Comparison of ENCODE assay signal across 14 cellular contexts in the genomic region with DNA sequence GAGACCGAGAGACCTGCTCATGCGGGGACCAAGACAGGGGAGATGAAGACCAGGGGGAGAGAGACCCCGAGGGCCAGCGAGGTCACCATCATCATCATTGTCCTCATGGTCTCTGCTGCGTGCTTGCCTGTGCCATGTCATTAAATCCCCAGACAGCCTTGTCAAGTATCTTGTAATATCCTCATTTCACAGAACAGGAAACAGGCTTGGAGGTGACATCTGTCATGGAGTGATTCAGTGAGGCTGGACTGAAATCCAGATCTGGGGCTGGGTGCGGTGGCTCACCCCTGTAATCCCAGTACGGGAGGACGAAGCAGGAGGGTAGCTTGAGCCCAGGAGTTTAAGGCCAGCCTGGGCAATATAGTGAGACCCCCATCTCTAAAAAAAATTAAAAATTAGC. TPM values are rescaled to one million over a fixed set of nuclear protein-coding genes. Genes with fewer than 3 reads are reported as not detected.
DNase-seq lines count a peak whose midpoint lies in the region; ATAC-seq, FAIRE-seq and TF ChIP-seq lines count a peak whose summit lies in the region.
"Had no signal": no experiment of that assay in that cellular context is flagged by ENCODE, and none has a peak within 500 bp of the region (broad histone marks: within the 10 kb centered on the region; RNA-seq: fewer than 3 reads in every experiment).

No MANE protein-coding gene starts in this region.

- H4K5ac ChIP-seq in H1 (ENCODE audit: insufficient read length, low read depth, low read length): no peak overlapping the region

- H3K79me1 ChIP-seq in H1 (ENCODE audit: low read depth, low read length): no peaks in the 10 kb centered on the region

- DNase-seq in NCI-H524 treated with DMSO at 0.1 percent for 48 hours (lab: John Stamatoyannopoulos, UW): peak; percentile 18
- no peak for DNase-seq in H1 (ENCODE audit: low read depth in 1 of 2, low spot score in 2 of 2)
- DNase-seq: EL, GOT3, mesendoderm, NCI-H2171, pancreas, thyroid gland had no signal

- H3K79me2 ChIP-seq in H1 (ENCODE audit: control insufficient read depth in 1 of 2, insufficient read depth in 2 of 2, low read length in 2 of 2): no peaks in the 10 kb centered on the region

- TF ChIP-seq RAD21 in H1 (IDR thresholded peaks at IDR 0.05 in 1 of 2, conservative IDR thresholded peaks at IDR 0.05 in 1 of 2; ENCODE audit: low read depth in 2 of 2, low read length in 2 of 2): no peak

- no peak overlapping the region; the same call in 1 of the 2 replicates for H2BK5ac ChIP-seq in H1 (ENCODE audit: low read depth, low read length)

- no peak overlapping the region for H3K4me2 ChIP-seq in H1 (ENCODE audit: insufficient read depth in 1 of 2, low read depth in 2 of 2, low read length in 2 of 2)

- H2BK15ac ChIP-seq in H1 (ENCODE audit: low read length): no peak overlapping the region

- no peak overlapping the region for H4K91ac ChIP-seq in H1 (replicated peaks; ENCODE audit: insufficient read length, low read length)

- no peak overlapping the region for H4K8ac ChIP-seq in H1 (ENCODE audit: extremely low read depth, insufficient read depth, low read length)

- no peak overlapping the region for H3K4me3 ChIP-seq in H1 (ENCODE audit: extremely low read depth in 1 of 4, insufficient read depth in 2 of 4, low read depth in 3 of 4, low read length in 4 of 4)
- H3K4me3 ChIP-seq: pancreas, thyroid gland had no signal

- H2BK12ac ChIP-seq in H1 (ENCODE audit: low read depth, low read length): no peak overlapping the region

- no peaks in the 10 kb centered on the region for H4K20me1 ChIP-seq in H1 (replicated peaks in 1 of 2; ENCODE audit: control insufficient read depth in 1 of 2, insufficient read depth in 2 of 2, low read length in 2 of 2)

- no peak overlapping the region for H2BK120ac ChIP-seq in H1 (replicated peaks; ENCODE audit: low read depth, low read length)

- POLR2A ChIA-PET in H1 (lab: Charles Lee; ENCODE audit: partially characterized antibody): interaction anchor here (1.5 kb wide), 1 partner anchor 17 kb away, joined by 3 read pairs; no protein-coding TSS in a partner anchor

- no peak for FAIRE-seq in H1 (lab: Jason Lieb, UNC)

- H3K27me3 ChIP-seq in H1 (replicated peaks in 1 of 4; ENCODE audit: control insufficient read depth in 3 of 4, extremely low read depth in 1 of 4, insufficient read depth in 3 of 4, low read length in 3 of 4): no peaks in the 10 kb centered on the region
- H3K27me3 ChIP-seq: pancreas, thyroid gland had no signal

- no peak for TF ChIP-seq POLR2A in H1 (IDR thresholded peaks at IDR 0.05; ENCODE audit: control extremely low read depth in 1 of 2, low read depth in 2 of 2, low read length in 2 of 2)

- no peak overlapping the region for H3K9ac ChIP-seq in H1 (replicated peaks in 1 of 4; ENCODE audit: extremely low read depth in 1 of 4, low read depth in 3 of 4, low read length in 3 of 4)

- no peak overlapping the region for H2BK20ac ChIP-seq in H1 (ENCODE audit: low read length)

- no peak overlapping the region for H2AK5ac ChIP-seq in H1 (ENCODE audit: low read depth, low read length)

- CTCF ChIA-PET in H1 (lab: Charles Lee; ENCODE audit: partially characterized antibody): interaction anchor here (0.6 to 1.2 kb wide), 2 partner anchors 13 to 34 kb away, joined by 3 read pairs; a partner anchor contains a TSS

- no peak overlapping the region for H3K18ac ChIP-seq in H1 (ENCODE audit: extremely low read depth, low read length)

- no peak overlapping the region for H3K23ac ChIP-seq in H1 (ENCODE audit: insufficient read length)

- no peak for TF ChIP-seq EP300 in H1 (IDR thresholded peaks at IDR 0.05; ENCODE audit: borderline replicate concordance in 1 of 2, low read depth in 2 of 2, low read length in 2 of 2)

- ATAC-seq in HG02610 (IDR thresholded peaks at IDR 0.05; ENCODE audit: unreplicated experiment) (no peak), HG03432 (IDR thresholded peaks at IDR 0.05; ENCODE audit: unreplicated experiment) (no peak), GM19035 (IDR thresholded peaks at IDR 0.05; ENCODE audit: unreplicated experiment) (no peak)
- ATAC-seq: pancreas had no signal

- no peak for TF ChIP-seq CTCF in H1 (IDR thresholded peaks at IDR 0.05; ENCODE audit: control extremely low read depth in 1 of 3, insufficient read depth in 1 of 3, low read depth in 1 of 3, low read length in 3 of 3)

- no peaks in the 10 kb centered on the region for H3K36me3 ChIP-seq in KOPT-K1 (ENCODE audit: insufficient read depth, low read length)
- H3K36me3 ChIP-seq in H1 (ENCODE audit: control insufficient read depth in 2 of 4, insufficient read depth in 4 of 4, low read length in 3 of 4): no peaks in the 10 kb centered on the region
- H3K36me3 ChIP-seq: pancreas, thyroid gland had no signal

- H3K23me2 ChIP-seq in H1 (ENCODE audit: low read depth, low read length): no peaks in the 10 kb centered on the region

- H3K14ac ChIP-seq in H1 (ENCODE audit: insufficient read length): no peak overlapping the region

- H3K56ac ChIP-seq in H1 (replicated peaks; ENCODE audit: insufficient read length, low read depth, low read length): no peak overlapping the region

- peak overlapping the region; percentile 92 for H2AFZ ChIP-seq in H1 (ENCODE audit: low read length)

- WGBS in H1 (ENCODE audit: extremely low coverage in 1 of 2, insufficient coverage in 1 of 2, insufficient read length in 1 of 2, insufficient replicate concordance in 2 of 2, low coverage in 1 of 2, low lambda C conversion rate in 2 of 2, missing lambda C conversion rate in 1 of 2), 2 experiments: 91% methylated on average over 8 of the region's 8 CpGs; no CpG with 5 or more reads in 1 of the 2 experiments

- H3K9me3 ChIP-seq in KOPT-K1 (ENCODE audit: insufficient read depth, low read length, poor library complexity, severe bottlenecking) (no peaks in the 10 kb centered on the region), H1 (ENCODE audit: insufficient read depth in 2 of 2, low read depth in 1 of 2, low read length in 1 of 2) (no peaks in the 10 kb centered on the region)
- H3K9me3 ChIP-seq: pancreas, thyroid gland had no signal

- H3K4ac ChIP-seq in H1 (replicated peaks; ENCODE audit: insufficient read length, low read depth, low read length): no peak overlapping the region

- no peaks in the 10 kb centered on the region; a peak in 2 of 7 replicates for H3K4me1 ChIP-seq in H1 (replicated peaks in 1 of 4; ENCODE audit: control insufficient read depth in 3 of 4, insufficient read depth in 4 of 4, low read length in 3 of 4)
- H3K4me1 ChIP-seq: pancreas, thyroid gland had no signal

- H3K27ac ChIP-seq in KOPT-K1 (ENCODE audit: low read depth, low read length, poor library complexity, severe bottlenecking) (peak overlapping the region; percentile 27), H1 (ENCODE audit: low read depth, low read length) (no peak overlapping the region)
- H3K27ac ChIP-seq: HL-60, pancreas, thyroid gland had no signal

RNA-seq across cellular contexts. Expression of a gene that starts 5.9 kb away (rescaled TPM):
- not detected in 2 replicates for total RNA-seq in H1 (2021; fragmentation: NEBNext Ultra II Directional; extraction: Animal tissue kit (Norgen Biotek cat#: 25700))
- polyA plus RNA-seq in H1 (2011; rRNA removed): 0.20 and 0.24 TPM in 2 replicates
- 0.09 TPM for polyA plus RNA-seq in H1 (2011; cell fraction: cytosol; rRNA removed)
- polyA plus RNA-seq in H1 (2011; cell fraction: nucleus; rRNA removed): 0.56 TPM
- 0.13 to 0.17 TPM in 2 of 4 replicates, not detected in the others for polyA plus RNA-seq in H1 (2012, experiment 1 of 2)
- not detected for polyA plus RNA-seq in H1 (2012, experiment 2 of 2)
- 0.10 TPM for polyA plus RNA-seq in H1 (2013, experiment 1 of 2)
- polyA plus RNA-seq in H1 (2013, experiment 2 of 2): 0.06 TPM
- not detected in 2 replicates for polyA minus RNA-seq in H1 (2011; rRNA and poly(A)+ RNA removed)
- polyA minus RNA-seq in H1 (2011; cell fraction: cytosol; rRNA and poly(A)+ RNA removed): not detected
- polyA minus RNA-seq in H1 (2011; cell fraction: nucleus; rRNA and poly(A)+ RNA removed): not detected
- total RNA-seq: pancreas; T-helper 1 cell treated with Interleukin-12 subunit alpha and Interleukin-12 subunit beta and Interleukin-4 antibody, amounts not matched to agents 30 ng/mL and 1 ng/mL, for 36 hours; thyroid gland had no signal
- polyA plus RNA-seq: pancreas had no signal

RNA-seq across cellular contexts. Expression of a gene that starts 18.0 kb away (rescaled TPM):
- total RNA-seq in H1 (2021; fragmentation: NEBNext Ultra II Directional; extraction: Animal tissue kit (Norgen Biotek cat#: 25700)): 11.1 and 12.6 TPM in 2 replicates
- 3.2 and 5.8 TPM in 2 replicates for polyA plus RNA-seq in H1 (2011; rRNA removed)
- 2.2 TPM for polyA plus RNA-seq in H1 (2011; cell fraction: cytosol; rRNA removed)
- polyA plus RNA-seq in H1 (2011; cell fraction: nucleus; rRNA removed): 6.4 TPM
- polyA plus RNA-seq in H1 (2012, experiment 1 of 2): 7.3 to 9.2 TPM (median 8.6 TPM) in 4 replicates
- 5.3 TPM for polyA plus RNA-seq in H1 (2012, experiment 2 of 2)
- polyA plus RNA-seq in H1 (2013, experiment 1 of 2): 10.5 TPM
- polyA plus RNA-seq in H1 (2013, experiment 2 of 2): 10.1 TPM
- 0.54 and 0.79 TPM in 2 replicates for polyA minus RNA-seq in H1 (2011; rRNA and poly(A)+ RNA removed)
- polyA minus RNA-seq in H1 (2011; cell fraction: cytosol; rRNA and poly(A)+ RNA removed): 2.7 TPM
- polyA minus RNA-seq in H1 (2011; cell fraction: nucleus; rRNA and poly(A)+ RNA removed): 1.6 TPM

RNA-seq across cellular contexts. Expression of a gene that starts 34.5 kb away (rescaled TPM):
- 24.4 and 25.3 TPM in 2 replicates for total RNA-seq in H1 (2021; fragmentation: NEBNext Ultra II Directional; extraction: Animal tissue kit (Norgen Biotek cat#: 25700))
- 12.1 and 22.1 TPM in 2 replicates for polyA plus RNA-seq in H1 (2011; rRNA removed)
- 14.9 TPM for polyA plus RNA-seq in H1 (2011; cell fraction: cytosol; rRNA removed)
- 16.2 TPM for polyA plus RNA-seq in H1 (2011; cell fraction: nucleus; rRNA removed)
- 9.9 to 15.9 TPM (median 13.9 TPM) in 4 replicates for polyA plus RNA-seq in H1 (2012, experiment 1 of 2)
- polyA plus RNA-seq in H1 (2012, experiment 2 of 2): 14.7 TPM
- 9.6 TPM for polyA plus RNA-seq in H1 (2013, experiment 1 of 2)
- polyA plus RNA-seq in H1 (2013, experiment 2 of 2): 8.2 TPM
- polyA minus RNA-seq in H1 (2011; rRNA and poly(A)+ RNA removed): 4.6 and 5.9 TPM in 2 replicates
- 15.4 TPM for polyA minus RNA-seq in H1 (2011; cell fraction: cytosol; rRNA and poly(A)+ RNA removed)
- 19.1 TPM for polyA minus RNA-seq in H1 (2011; cell fraction: nucleus; rRNA and poly(A)+ RNA removed)

RNA-seq across cellular contexts. Expression of a gene that starts 53.2 kb away (rescaled TPM):
- 22.7 and 24.6 TPM in 2 replicates for total RNA-seq in H1 (2021; fragmentation: NEBNext Ultra II Directional; extraction: Animal tissue kit (Norgen Biotek cat#: 25700))
- 3.2 and 4.5 TPM in 2 replicates for polyA plus RNA-seq in H1 (2011; rRNA removed)
- 2.7 TPM for polyA plus RNA-seq in H1 (2011; cell fraction: cytosol; rRNA removed)
- 4.4 TPM for polyA plus RNA-seq in H1 (2011; cell fraction: nucleus; rRNA removed)
- 11.1 to 12.7 TPM (median 11.8 TPM) in 4 replicates for polyA plus RNA-seq in H1 (2012, experiment 1 of 2)
- 10.4 TPM for polyA plus RNA-seq in H1 (2012, experiment 2 of 2)
- 8.0 TPM for polyA plus RNA-seq in H1 (2013, experiment 1 of 2)
- polyA plus RNA-seq in H1 (2013, experiment 2 of 2): 7.7 TPM
- 6.2 and 7.1 TPM in 2 replicates for polyA minus RNA-seq in H1 (2011; rRNA and poly(A)+ RNA removed)
- 10.1 TPM for polyA minus RNA-seq in H1 (2011; cell fraction: cytosol; rRNA and poly(A)+ RNA removed)
- 4.7 TPM for polyA minus RNA-seq in H1 (2011; cell fraction: nucleus; rRNA and poly(A)+ RNA removed)

RNA-seq across cellular contexts. Expression of a gene that starts 56.3 kb away (rescaled TPM):
- 20.2 and 21.7 TPM in 2 replicates for total RNA-seq in H1 (2021; fragmentation: NEBNext Ultra II Directional; extraction: Animal tissue kit (Norgen Biotek cat#: 25700))
- polyA plus RNA-seq in H1 (2011; rRNA removed): 40.1 and 49.1 TPM in 2 replicates
- 30.1 TPM for polyA plus RNA-seq in H1 (2011; cell fraction: cytosol; rRNA removed)
- 21.8 TPM for polyA plus RNA-seq in H1 (2011; cell fraction: nucleus; rRNA removed)
- 15.5 to 25.3 TPM (median 20.3 TPM) in 4 replicates for polyA plus RNA-seq in H1 (2012, experiment 1 of 2)
- 27.4 TPM for polyA plus RNA-seq in H1 (2012, experiment 2 of 2)
- 12.7 TPM for polyA plus RNA-seq in H1 (2013, experiment 1 of 2)
- 12.4 TPM for polyA plus RNA-seq in H1 (2013, experiment 2 of 2)
- 32.3 and 37.8 TPM in 2 replicates for polyA minus RNA-seq in H1 (2011; rRNA and poly(A)+ RNA removed)
- polyA minus RNA-seq in H1 (2011; cell fraction: cytosol; rRNA and poly(A)+ RNA removed): 11.7 TPM
- polyA minus RNA-seq in H1 (2011; cell fraction: nucleus; rRNA and poly(A)+ RNA removed): 12.9 TPM
- total RNA-seq: T-helper 1 cell treated with Interleukin-12 subunit alpha and Interleukin-12 subunit beta and Interleukin-4 antibody, amounts not matched to agents 30 ng/mL and 1 ng/mL, for 36 hours; thyroid gland had no signal
